In genomic region chr12:53391667-53392244, GRCh38 we compare ENCODE assay signal across 1 cellular context.
TF ChIP-seq lines count a peak whose summit lies in the region.

No MANE protein-coding gene starts in this region.

TF ChIP-seq in SK-N-SH treated with all-trans-retinoic acid at 6 μM for 48 hours, 23 proteins besides CTCF, POLR2A, EP300 and RAD21 (continued from another document):
- TF ChIP-seq TSHZ2 (CRISPR knock-in tag; IDR thresholded peaks at IDR 0.05) = peak; percentile 76
- TF ChIP-seq TOX (CRISPR knock-in tag; IDR thresholded peaks at IDR 0.05; ENCODE audit: borderline replicate concordance) = no peak
- TF ChIP-seq PPARA (CRISPR knock-in tag; IDR thresholded peaks at IDR 0.05; ENCODE audit: borderline replicate concordance) = no peak
- no peak for TF ChIP-seq CREB5 (CRISPR knock-in tag; IDR thresholded peaks at IDR 0.05; ENCODE audit: low read depth)
- no peak for TF ChIP-seq CSDC2 (CRISPR knock-in tag; IDR thresholded peaks at IDR 0.05)
- no peak for TF ChIP-seq GLIS3 (CRISPR knock-in tag; IDR thresholded peaks at IDR 0.05)
- peak; percentile 88 for TF ChIP-seq ZNF8 (CRISPR knock-in tag; IDR thresholded peaks at IDR 0.05)
- TF ChIP-seq ARNTL (CRISPR knock-in tag; IDR thresholded peaks at IDR 0.05; ENCODE audit: borderline replicate concordance, low read depth) = no peak
